ENCODE assay signal across 26 cellular contexts in the genomic region with DNA sequence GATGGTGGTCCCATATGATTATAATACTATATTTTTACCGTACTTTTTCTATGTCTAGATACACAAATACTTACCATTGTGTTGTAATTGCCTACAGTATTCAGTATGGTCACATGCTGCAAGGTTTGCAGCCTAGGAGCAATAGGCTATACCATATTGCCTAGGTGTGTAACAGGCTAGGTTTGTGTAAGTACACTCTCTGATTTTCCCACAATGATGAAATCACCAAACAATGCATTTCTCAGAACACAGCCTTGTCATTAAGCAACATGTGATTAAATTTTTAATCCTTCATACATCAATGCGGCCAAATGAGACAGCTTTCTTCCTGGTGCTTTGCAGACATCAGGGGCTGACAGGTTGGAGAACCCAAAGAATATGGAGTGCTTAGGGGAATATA. TPM values are rescaled to one million over a fixed set of nuclear protein-coding genes. Genes with fewer than 3 reads are reported as not detected.
DNase-seq lines count a peak whose midpoint lies in the region; ATAC-seq and TF ChIP-seq lines count a peak whose summit lies in the region.
"Had no signal": no experiment of that assay in that cellular context is flagged by ENCODE, and none has a peak within 500 bp of the region (broad histone marks: within the 10 kb centered on the region; RNA-seq: fewer than 3 reads in every experiment).

No MANE protein-coding gene starts in this region.

- no peak overlapping the region for H2AFZ ChIP-seq in H9 (ENCODE audit: low read length)
- H2AFZ ChIP-seq: GM23248 had no signal

- H3K4me3 ChIP-seq in epithelial cell of esophagus (ENCODE audit: low read length) (no peak overlapping the region), retinal pigment epithelial cell (ENCODE audit: low read length) (no peak overlapping the region)
- H3K4me3 ChIP-seq: A549; BLaER1 treated with 17β-estradiol and CSF1 and Interleukin-3, amounts not matched to agents 10 nM and 100 nM; GM12878; GM23248 had no signal

- H3K18ac ChIP-seq in H9 (ENCODE audit: insufficient read length, low read depth, low read length) = no peak overlapping the region

- no peak overlapping the region for H4K5ac ChIP-seq in H9 (ENCODE audit: insufficient read length, low read depth, low read length)

- CTCF ChIA-PET in activated CD8-positive, alpha-beta T cell treated with anti-CD3 and anti-CD28 coated beads, Interleukin-2, amount 10 ng/mL, durations not matched to agents 7 days and 5 days (lab: Charles Lee) = no interaction called here
- CTCF ChIA-PET in activated CD8-positive, alpha-beta T cell treated with anti-CD3 and anti-CD28 coated beads for 36 hours (lab: Charles Lee) = no interaction called here

- no CpG with 5 or more reads among the region's 2 CpGs for WGBS in H9 (ENCODE audit: extremely low coverage, insufficient read length, low lambda C conversion rate)

- no peak overlapping the region for H4K8ac ChIP-seq in H9 (replicated peaks; ENCODE audit: insufficient read length, low read depth, low read length)

- H2BK20ac ChIP-seq in H9 (ENCODE audit: low read depth, low read length, poor library complexity, severe bottlenecking) = no peak overlapping the region

- no peak overlapping the region for H3K27ac ChIP-seq in H9 (ENCODE audit: insufficient read length, low read depth, low read length)
- H3K27ac ChIP-seq: 22Rv1; A549; BLaER1 treated with 17β-estradiol and CSF1 and Interleukin-3, amounts not matched to agents 10 nM and 100 nM; GM23248; HL-60 had no signal

- no peak overlapping the region for H3T11ph ChIP-seq in H9 (ENCODE audit: low read length)

- no peaks in the 10 kb centered on the region for H3K36me3 Mint-ChIP-seq in activated CD8-positive, alpha-beta T cell treated with anti-CD3 and anti-CD28 coated beads, Interleukin-2, amount 10 ng/mL, durations not matched to agents 7 days and 5 days (ENCODE audit: low read depth)
- H3K36me3 Mint-ChIP-seq in activated CD8-positive, alpha-beta T cell treated with anti-CD3 and anti-CD28 coated beads for 36 hours (ENCODE audit: low read depth) = no peaks in the 10 kb centered on the region
- peaks cover 0 to 13% (median 0%) of the 10 kb centered on the region in 3 experiments; a peak in 5 of 7 replicates for H3K36me3 Mint-ChIP-seq in H9 (ENCODE audit: insufficient read depth in 1 of 3, low read depth in 3 of 3)
- H3K36me3 Mint-ChIP-seq: CD4-positive, CD25-positive, alpha-beta regulatory T cell; CD8-positive, alpha-beta memory T cell had no signal

- peaks cover 56% of the 10 kb centered on the region for H3K4me1 ChIP-seq in H9 (ENCODE audit: insufficient read depth, low read length)
- H3K4me1 ChIP-seq: A549 had no signal

- no peak overlapping the region for H2AK5ac ChIP-seq in H9 (ENCODE audit: insufficient read length, low read length)

- peaks cover 14% of the 10 kb centered on the region for H3K79me1 ChIP-seq in H9 (ENCODE audit: insufficient read depth, low read depth, low read length, poor library complexity, severe bottlenecking)

- no peak overlapping the region for H2BK12ac ChIP-seq in H9 (ENCODE audit: insufficient read length, low read depth, low read length)

- peak overlapping the region; percentile 32 for H3K27ac Mint-ChIP-seq in activated CD8-positive, alpha-beta T cell treated with anti-CD3 and anti-CD28 coated beads, Interleukin-2, amount 10 ng/mL, durations not matched to agents 7 days and 5 days
- H3K27ac Mint-ChIP-seq in activated CD8-positive, alpha-beta T cell treated with anti-CD3 and anti-CD28 coated beads for 36 hours = no peak overlapping the region
- H3K27ac Mint-ChIP-seq in H9 = peak overlapping the region in 2 of 3 experiments; percentile 72 to 79; a peak in 2 of 7 replicates
- H3K27ac Mint-ChIP-seq: CD8-positive, alpha-beta memory T cell; HFFc6 had no signal

- H2BK15ac ChIP-seq in H9 (ENCODE audit: low read depth, low read length) = no peak overlapping the region

- no peak for DNase-seq in activated CD8-positive, alpha-beta T cell treated with anti-CD3 and anti-CD28 coated beads, Interleukin-2, amount 10 ng/mL, durations not matched to agents 7 days and 5 days
- no peak for DNase-seq in activated CD8-positive, alpha-beta T cell treated with anti-CD3 and anti-CD28 coated beads for 36 hours
- no peak for DNase-seq in H9
- DNase-seq in epithelial cell of esophagus (ENCODE audit: low read depth) = peak; percentile 63
- peak; percentile 37 for DNase-seq in retinal pigment epithelial cell (ENCODE audit: low read depth)
- no peak for DNase-seq in head of caudate nucleus
- no peak for DNase-seq in NK-92 treated with Interleukin-12 subunit alpha and Interleukin-12 subunit beta, amount 100 ng/mL, for 24 hours (lab: John Stamatoyannopoulos, UW)
- DNase-seq: AML-193; CD4-positive, CD25-positive, alpha-beta regulatory T cell; CD8-positive, alpha-beta memory T cell; COR-L47; DMS 273 treated with DMSO at 0.1 percent for 48 hours; DMS53; DND-41; EL; GM23248; HFFc6; IMR-90 had no signal

- H3K23me2 ChIP-seq in H9 (ENCODE audit: insufficient read length, low read depth, low read length, poor library complexity, severe bottlenecking) = peaks cover 3% of the 10 kb centered on the region

- H3K9me3 Mint-ChIP-seq in activated CD8-positive, alpha-beta T cell treated with anti-CD3 and anti-CD28 coated beads, Interleukin-2, amount 10 ng/mL, durations not matched to agents 7 days and 5 days (ENCODE audit: insufficient read depth) = no peaks in the 10 kb centered on the region
- no peaks in the 10 kb centered on the region for H3K9me3 Mint-ChIP-seq in activated CD8-positive, alpha-beta T cell treated with anti-CD3 and anti-CD28 coated beads for 36 hours
- H3K9me3 Mint-ChIP-seq in H9 = no peaks in the 10 kb centered on the region; a peak in 1 of 5 replicates
- H3K9me3 Mint-ChIP-seq: CD8-positive, alpha-beta memory T cell; HFFc6 had no signal

- no peak overlapping the region for H3K9ac ChIP-seq in H9 (ENCODE audit: extremely low read depth, insufficient read length, low read length)
- H3K9ac ChIP-seq: BLaER1 treated with 17β-estradiol and CSF1 and Interleukin-3, amounts not matched to agents 10 nM and 100 nM; GM23248 had no signal

- no peak overlapping the region for H2BK5ac ChIP-seq in H9 (ENCODE audit: insufficient read length, low read length)

- H3K14ac ChIP-seq in H9 (ENCODE audit: insufficient read depth, low read length) = no peak overlapping the region

- H2BK120ac ChIP-seq in H9 (ENCODE audit: low read depth, low read length, poor library complexity, severe bottlenecking) = no peak overlapping the region

- POLR2A ChIA-PET in activated CD8-positive, alpha-beta T cell treated with anti-CD3 and anti-CD28 coated beads, Interleukin-2, amount 10 ng/mL, durations not matched to agents 7 days and 5 days (lab: Charles Lee) = no interaction called here
- POLR2A ChIA-PET in activated CD8-positive, alpha-beta T cell treated with anti-CD3 and anti-CD28 coated beads for 36 hours (lab: Charles Lee) = no interaction called here

- peaks cover 57% of the 10 kb centered on the region; the same call in 1 of the 2 replicates for H3K79me2 ChIP-seq in H9 (ENCODE audit: insufficient read depth, low read length)

- peaks cover 4% of the 10 kb centered on the region for H3K4me1 Mint-ChIP-seq in activated CD8-positive, alpha-beta T cell treated with anti-CD3 and anti-CD28 coated beads, Interleukin-2, amount 10 ng/mL, durations not matched to agents 7 days and 5 days (ENCODE audit: low read depth)
- peaks cover 5% of the 10 kb centered on the region for H3K4me1 Mint-ChIP-seq in activated CD8-positive, alpha-beta T cell treated with anti-CD3 and anti-CD28 coated beads for 36 hours (ENCODE audit: low read depth)
- H3K4me1 Mint-ChIP-seq in H9 = peaks cover 86 to 90% of the 10 kb centered on the region in 2 experiments
- H3K4me1 Mint-ChIP-seq: CD8-positive, alpha-beta memory T cell had no signal

- H3K4me2 ChIP-seq in H9 (ENCODE audit: insufficient read depth, insufficient read length, low read length) = no peak overlapping the region
- H3K4me2 ChIP-seq: A549 had no signal

- peaks cover 2% of the 10 kb centered on the region for H3K27me3 Mint-ChIP-seq in activated CD8-positive, alpha-beta T cell treated with anti-CD3 and anti-CD28 coated beads, Interleukin-2, amount 10 ng/mL, durations not matched to agents 7 days and 5 days (ENCODE audit: low read depth)
- peaks cover 2% of the 10 kb centered on the region for H3K27me3 Mint-ChIP-seq in activated CD8-positive, alpha-beta T cell treated with anti-CD3 and anti-CD28 coated beads for 36 hours
- no peaks in the 10 kb centered on the region; the same call in 1 of the 2 replicates for H3K27me3 Mint-ChIP-seq in H9 (ENCODE audit: low read depth)

- H4K20me1 ChIP-seq in H9 (ENCODE audit: control insufficient read depth, insufficient read depth, insufficient read length) = no peaks in the 10 kb centered on the region

- no peak overlapping the region for H3K23ac ChIP-seq in H9 (ENCODE audit: insufficient read length, low read depth, low read length)

- no peak overlapping the region for H3K4me3 Mint-ChIP-seq in activated CD8-positive, alpha-beta T cell treated with anti-CD3 and anti-CD28 coated beads, Interleukin-2, amount 10 ng/mL, durations not matched to agents 7 days and 5 days
- H3K4me3 Mint-ChIP-seq in activated CD8-positive, alpha-beta T cell treated with anti-CD3 and anti-CD28 coated beads for 36 hours = no peak overlapping the region
- H3K4me3 Mint-ChIP-seq in H9 = 0 out of 5 replicates have a peak overlapping the region, but pooled peaks of 1 of the 2 experiments have one; percentile 40
- H3K4me3 Mint-ChIP-seq: CD4-positive, CD25-positive, alpha-beta regulatory T cell; CD8-positive, alpha-beta memory T cell; HFFc6 had no signal

- no peaks in the 10 kb centered on the region for H3K27me3 ChIP-seq in H9 (ENCODE audit: insufficient read depth, low read length)
- H3K27me3 ChIP-seq: BLaER1 treated with 17β-estradiol and CSF1 and Interleukin-3, amounts not matched to agents 10 nM and 100 nM had no signal

- TF ChIP-seq CTCF in activated CD8-positive, alpha-beta T cell treated with anti-CD3 and anti-CD28 coated beads for 36 hours (IDR thresholded peaks at IDR 0.05) = no peak
- TF ChIP-seq CTCF in H9 (conservative IDR thresholded peaks at IDR 0.05) (no peak), epithelial cell of esophagus (IDR thresholded peaks at IDR 0.05; ENCODE audit: insufficient read depth, low read depth, low read length, missing control alignments) (no peak), retinal pigment epithelial cell (conservative IDR thresholded peaks at IDR 0.05; ENCODE audit: low read depth, low read length) (no peak)

- H3K56ac ChIP-seq in H9 (ENCODE audit: insufficient read length, low read depth, low read length) = no peak overlapping the region

- no peaks in the 10 kb centered on the region for H3K9me3 ChIP-seq in H9 (ENCODE audit: control insufficient read depth, low read depth, low read length)
- H3K9me3 ChIP-seq: A549 had no signal

- H4K91ac ChIP-seq in H9 (ENCODE audit: insufficient read length, low read depth, low read length) = no peak overlapping the region

- no peak for ATAC-seq in activated CD8-positive, alpha-beta T cell treated with anti-CD3 and anti-CD28 coated beads, Interleukin-2, amount 10 ng/mL, durations not matched to agents 7 days and 5 days
- no peak for ATAC-seq in activated CD8-positive, alpha-beta T cell treated with anti-CD3 and anti-CD28 coated beads for 36 hours
- ATAC-seq: A549, GM12878, HCT116 had no signal

- intact Hi-C loops in activated CD8-positive, alpha-beta T cell treated with anti-CD3 and anti-CD28 coated beads for 36 hours (cut with micrococcal nuclease) = no loop called here
- intact Hi-C loops in head of caudate nucleus (cut with DNase I) = no loop called here

- no peak overlapping the region for H3K4ac ChIP-seq in H9 (ENCODE audit: low read depth, low read length)

RNA-seq across cellular contexts. Expression of a gene that starts 37.3 kb away (rescaled TPM):
- 10 to 100 TPM; 12.8 to 14.2 TPM for total RNA-seq in activated CD8-positive, alpha-beta T cell treated with anti-CD3 and anti-CD28 coated beads, Interleukin-2, amount 10 ng/mL, durations not matched to agents 7 days and 5 days
- total RNA-seq in activated CD8-positive, alpha-beta T cell treated with anti-CD3 and anti-CD28 coated beads for 36 hours = 10 to 100 TPM; 24.5 to 26.3 TPM
- total RNA-seq in H9 (2021) = 124 TPM in 2 replicates
- total RNA-seq: GM23248, HFFc6, IMR-90 had no signal

RNA-seq across cellular contexts. Expression of a gene that starts 59.7 kb away (rescaled TPM):
- total RNA-seq in activated CD8-positive, alpha-beta T cell treated with anti-CD3 and anti-CD28 coated beads, Interleukin-2, amount 10 ng/mL, durations not matched to agents 7 days and 5 days = not detected
- not detected for total RNA-seq in activated CD8-positive, alpha-beta T cell treated with anti-CD3 and anti-CD28 coated beads for 36 hours
- not detected in 2 replicates for total RNA-seq in H9 (2021)
- total RNA-seq: CD4-positive, CD25-positive, alpha-beta regulatory T cell; CD8-positive, alpha-beta memory T cell; G401; GM12878; GM23248; HFFc6; HT1080; IMR-90 had no signal

Comparison
In these comparisons a context has a peak if more than half of its experiments do, and no peak if none do; other contexts are left out.
1. DNase-seq: peak in epithelial cell of esophagus (single experiment) and retinal pigment epithelial cell (single experiment); none in activated CD8-positive, alpha-beta T cell treated with anti-CD3 and anti-CD28 coated beads, Interleukin-2, amount 10 ng/mL, durations not matched to agents 7 days and 5 days (single experiment), activated CD8-positive, alpha-beta T cell treated with anti-CD3 and anti-CD28 coated beads for 36 hours (single experiment), H9 (single experiment), head of caudate nucleus (0 of 42) and NK-92 treated with Interleukin-12 subunit alpha and Interleukin-12 subunit beta, amount 100 ng/mL, for 24 hours (single experiment).